In the genomic region with DNA sequence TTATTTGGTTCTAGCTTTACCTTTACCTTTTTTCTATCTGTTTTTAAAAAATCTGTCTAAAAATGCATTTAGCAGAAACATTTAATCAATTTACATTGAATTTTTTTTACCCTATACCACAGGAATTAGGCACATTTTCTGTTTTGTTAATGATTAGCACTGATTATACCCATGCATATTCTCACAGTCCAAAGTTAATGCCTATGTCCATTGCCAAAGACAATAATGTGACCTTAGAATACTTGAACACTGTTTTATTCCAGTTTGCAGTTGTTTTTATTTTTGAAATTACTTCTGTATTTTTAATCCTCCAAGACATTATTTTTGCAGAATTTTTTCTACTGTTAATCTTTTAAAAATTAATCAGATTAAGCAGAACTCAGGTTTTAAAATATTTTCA, we compare ENCODE assay signal across 1 cellular context.
TF ChIP-seq lines count a peak whose summit lies in the region.

No MANE protein-coding gene starts in this region.

TF ChIP-seq in GM12878, 131 proteins besides CTCF, POLR2A, EP300 and RAD21 (continued from another document):
- TF ChIP-seq ETV6 (conservative IDR thresholded peaks at IDR 0.05 in 1 of 2, IDR thresholded peaks at IDR 0.05 in 1 of 2; ENCODE audit: borderline replicate concordance in 1 of 2, low read depth in 1 of 2) (no peak), STAT3 (IDR thresholded peaks at IDR 0.05; ENCODE audit: low read depth, low read length) (no peak), BCL11A (IDR thresholded peaks at IDR 0.05; ENCODE audit: low read depth, low read length) (no peak), ZBED1 (IDR thresholded peaks at IDR 0.05; ENCODE audit: borderline replicate concordance) (no peak), STAT1 (conservative IDR thresholded peaks at IDR 0.05) (no peak)
